In genomic region chr11:2312232-2313042, GRCh38 we compare ENCODE assay signal across 11 cellular contexts. TPM values are rescaled to one million over a fixed set of nuclear protein-coding genes. Genes with fewer than 3 reads are reported as not detected.
DNase-seq lines count a peak whose midpoint lies in the region; ATAC-seq and TF ChIP-seq lines count a peak whose summit lies in the region.
"Had no signal": no experiment of that assay in that cellular context is flagged by ENCODE, and none has a peak within 500 bp of the region (broad histone marks: within the 10 kb centered on the region; RNA-seq: fewer than 3 reads in every experiment).

No MANE protein-coding gene starts in this region.

- intact Hi-C loops in tibial artery (cut with DNase I; ENCODE audit: low total_unique reads), result loop anchor here (10.0 kb wide), 1 partner anchor 462 kb away; no protein-coding TSS in a partner anchor

- no peak overlapping the region for H3K4me3 Mint-ChIP-seq in WTC11

- no peaks in the 10 kb centered on the region for H3K36me3 Mint-ChIP-seq in WTC11

- H3K27me3 Mint-ChIP-seq in WTC11 (ENCODE audit: low read depth), result no peaks in the 10 kb centered on the region

- TF ChIP-seq CTCF in WTC11 (IDR thresholded peaks at IDR 0.05) (no peak), gastroesophageal sphincter (IDR thresholded peaks at IDR 0.05) (no peak), tibial artery (IDR thresholded peaks at IDR 0.05) (no peak)

- H3K4me1 ChIP-seq in gastroesophageal sphincter (peaks cover 0 to 61% (median 15%) of the 10 kb centered on the region in 3 donors), tibial artery (peaks cover 0 to 35% (median 26%) of the 10 kb centered on the region in 4 donors)

- H3K9me3 ChIP-seq in gastroesophageal sphincter (peaks cover 0 to 5% (median 0%) of the 10 kb centered on the region in 3 donors), tibial artery (no peaks in the 10 kb centered on the region)

- H3K4me1 Mint-ChIP-seq in WTC11, result no peaks in the 10 kb centered on the region

- H3K27me3 ChIP-seq in gastroesophageal sphincter, result no peaks in the 10 kb centered on the region
- peaks cover 0 to 17% of the 10 kb centered on the region in 2 donors for H3K27me3 ChIP-seq in tibial artery

- POLR2A ChIA-PET in WTC11 (lab: Charles Lee), result no interaction called here

- H3K27ac Mint-ChIP-seq in WTC11, result no peak overlapping the region

- H3K36me3 ChIP-seq in gastroesophageal sphincter (no peaks in the 10 kb centered on the region), tibial artery (no peaks in the 10 kb centered on the region)

- no peak for TF ChIP-seq EP300 in gastroesophageal sphincter (IDR thresholded peaks at IDR 0.05)

- CTCF ChIA-PET in WTC11 (lab: Charles Lee), result interaction anchor here (2.1 to 3.8 kb wide), 2 partner anchors 108 kb away, joined by 11 to 29 read pairs; no protein-coding TSS in a partner anchor

- no peak for TF ChIP-seq POLR2A in gastroesophageal sphincter (IDR thresholded peaks at IDR 0.05)

- ATAC-seq in WTC11 (peak; percentile 43), gastroesophageal sphincter (no peak)

- no peaks in the 10 kb centered on the region for H3K9me3 Mint-ChIP-seq in WTC11

- DNase-seq in activated CD4-positive, alpha-beta T cell treated with anti-CD3 and anti-CD28 coated beads for 48 hours, result peak; percentile 1
- no peak for DNase-seq in activated CD4-positive, alpha-beta T cell treated with anti-CD3 and anti-CD28 coated beads, Interleukin-2, amount 50 U/mL, for 4 hours
- DNase-seq in WTC11 (ENCODE audit: low spot score), result no peak
- peak in 1 of 2 donors; percentile 77 for DNase-seq in tibial artery
- no peak for DNase-seq in stimulated activated CD4-positive, alpha-beta T cell treated with anti-CD3 and anti-CD28 coated beads, Interleukin-15, amount 100 ng/mL, for 24 hours
- no peak for DNase-seq in NCI-H69 (lab: John Stamatoyannopoulos, UW)
- no peak for DNase-seq in caudate nucleus (lab: John Stamatoyannopoulos, UW)
- DNase-seq: NCI-H2081 treated with DMSO at 0.1 percent for 48 hours, trophoblast cell had no signal

- WGBS in gastroesophageal sphincter (ENCODE audit: low coverage in 1 of 2), 2 donors, result no CpG with 5 or more reads among the region's 22 CpGs

- H3K27ac ChIP-seq in gastroesophageal sphincter, result peak overlapping the region in 3 of 4 donors; percentile 55 to 86 (median 56)
- H3K27ac ChIP-seq in tibial artery, result peak overlapping the region; percentile 11 to 33
- no peak overlapping the region for H3K27ac ChIP-seq in caudate nucleus (ENCODE audit: low read depth, low read length)

- no peak overlapping the region for H3K4me3 ChIP-seq in gastroesophageal sphincter
- H3K4me3 ChIP-seq in tibial artery, result no peak overlapping the region

TF ChIP-seq in WTC11, 78 proteins besides CTCF, POLR2A, EP300 and RAD21 (continues in another document):
- no peak for TF ChIP-seq ATF2 (CRISPR knock-in tag; IDR thresholded peaks at IDR 0.05; ENCODE audit: borderline replicate concordance, low read depth)
- no peak for TF ChIP-seq TEAD4 (CRISPR knock-in tag; IDR thresholded peaks at IDR 0.05)
- TF ChIP-seq AFF4 (CRISPR knock-in tag; IDR thresholded peaks at IDR 0.05; ENCODE audit: borderline replicate concordance), result no peak
- TF ChIP-seq ETV6 (CRISPR knock-in tag; IDR thresholded peaks at IDR 0.05), result no peak
- TF ChIP-seq USF1 (CRISPR knock-in tag; IDR thresholded peaks at IDR 0.05), result no peak
- TF ChIP-seq ARID4B (CRISPR knock-in tag; IDR thresholded peaks at IDR 0.05; ENCODE audit: borderline replicate concordance), result no peak
- TF ChIP-seq GRHL2 (CRISPR knock-in tag; IDR thresholded peaks at IDR 0.05; ENCODE audit: insufficient replicate concordance, severe bottlenecking), result no peak
- no peak for TF ChIP-seq ZNF671 (CRISPR knock-in tag; IDR thresholded peaks at IDR 0.05)
- no peak for TF ChIP-seq USF2 (CRISPR knock-in tag; IDR thresholded peaks at IDR 0.05)

RNA-seq across cellular contexts. Expression of gene TSPAN32, which starts 10.6 kb away (rescaled TPM):
- total RNA-seq in WTC11 (2021) (0.39 TPM in 1 of 3 replicates, not detected in the others), gastroesophageal sphincter (1 to 10 TPM in 2 of 4 donors, under 1 TPM in 1, not detected in 1; 0.62 to 3.6 (median 3.6) TPM)
- total RNA-seq: lung microvascular endothelial cell had no signal

RNA-seq across cellular contexts. Expression of gene C11orf21, which starts 10.7 kb away (rescaled TPM):
- total RNA-seq in WTC11 (2021) (0.11 to 0.24 TPM in 2 of 3 replicates, not detected in the other), gastroesophageal sphincter (under 1 TPM; 0.15 to 0.78 (median 0.42) TPM)
- total RNA-seq: lung microvascular endothelial cell had no signal

RNA-seq across cellular contexts. Expression of gene ASCL2, which starts 42.0 kb away (rescaled TPM):
- total RNA-seq in WTC11 (2021), result 0.24 to 0.73 TPM (median 0.64 TPM) in 3 replicates
- under 1 TPM in 1 of 4 donors, not detected in 3; 0.27 TPM for total RNA-seq in gastroesophageal sphincter
